In the genomic region with DNA sequence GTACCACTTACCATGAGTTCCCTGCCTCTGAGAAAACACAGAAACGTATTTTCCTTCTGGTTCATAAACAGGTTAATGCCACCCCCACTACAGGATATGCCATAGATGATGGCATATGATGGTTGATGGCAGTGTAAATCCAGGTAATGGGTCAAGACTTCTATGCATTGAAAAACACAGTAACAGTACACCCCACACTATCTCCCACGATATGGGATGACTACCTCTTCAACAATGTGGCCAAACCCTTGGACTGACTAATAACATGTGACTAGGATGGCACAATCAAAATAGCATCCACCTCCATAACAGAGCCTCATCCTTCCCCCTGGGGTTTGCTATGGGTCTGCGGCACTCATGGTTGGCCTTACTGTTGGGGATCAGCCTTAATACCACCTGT, we compare ENCODE assay signal across 14 cellular contexts. TPM values are rescaled to one million over a fixed set of nuclear protein-coding genes. Genes with fewer than 3 reads are reported as not detected.
DNase-seq lines count a peak whose midpoint lies in the region; ATAC-seq and TF ChIP-seq lines count a peak whose summit lies in the region.
"Had no signal": no experiment of that assay in that cellular context is flagged by ENCODE, and none has a peak within 500 bp of the region (broad histone marks: within the 10 kb centered on the region; RNA-seq: fewer than 3 reads in every experiment).

No MANE protein-coding gene starts in this region.

- no peak overlapping the region for H3K27ac ChIP-seq in RWPE1

- intact Hi-C loops in left cardiac atrium (cut with DNase I), result no loop called here

- TF ChIP-seq CTCF in RWPE1 (conservative IDR thresholded peaks at IDR 0.05; ENCODE audit: low read depth), result no peak
- TF ChIP-seq CTCF in fibroblast of mammary gland (conservative IDR thresholded peaks at IDR 0.05; ENCODE audit: control insufficient read depth, insufficient read depth, low read depth, low read length), result no peak

- no peak overlapping the region for H3K4me3 ChIP-seq in fibroblast of mammary gland (ENCODE audit: control insufficient read depth, low read depth, low read length)

- POLR2A ChIA-PET in RWPE1 (lab: Yijun Ruan, JAX; ENCODE audit: low non-redundant PET), result no interaction called here

- ATAC-seq in HG02938 (IDR thresholded peaks at IDR 0.05; ENCODE audit: unreplicated experiment) (no peak), left cardiac atrium (no peak)

- CTCF ChIA-PET in RWPE1 (lab: Yijun Ruan, JAX), result no interaction called here

- DNase-seq in AG20443 (ENCODE audit: low spot score) (peak; percentile 13), HCEC 1CT (peak; percentile 32), RWPE1 (ENCODE audit: low spot score) (peak; percentile 38), fibroblast of mammary gland (ENCODE audit: low read depth) (peak; percentile 32), NCI-H1436 treated with DMSO at 0.1 percent for 48 hours (lab: John Stamatoyannopoulos, UW) (no peak), left cardiac atrium (no peak), SIG-M5 (lab: John Stamatoyannopoulos, UW) (no peak)
- DNase-seq: AML-193, GOT3, NCI-H1105 treated with DMSO at 0.1 percent for 48 hours, NCI-H187, NCI-H82, SHP77 treated with DMSO at 0.1 percent for 48 hours had no signal

RNA-seq across cellular contexts. Expression of a gene that starts 22.0 kb away (rescaled TPM):
- total RNA-seq in left cardiac atrium, result 1 to 10 TPM; 3.3 to 4.3 TPM

RNA-seq across cellular contexts. Expression of a gene that starts 23.2 kb away (rescaled TPM):
- total RNA-seq in left cardiac atrium, result 1 to 10 TPM; 3.4 to 5.5 TPM

Comparison
In these comparisons a context has a peak if more than half of its experiments do, and no peak if none do; other contexts are left out.
1. DNase-seq: peak in AG20443 (single experiment), HCEC 1CT (single experiment), RWPE1 (single experiment) and fibroblast of mammary gland (single experiment); none in NCI-H1436 treated with DMSO at 0.1 percent for 48 hours (single experiment), left cardiac atrium (single experiment) and SIG-M5 (single experiment).